In genomic region chr18:48161201-48161910, GRCh38 we compare ENCODE assay signal across 9 cellular contexts.
DNase-seq lines count a peak whose midpoint lies in the region; FAIRE-seq and TF ChIP-seq lines count a peak whose summit lies in the region.
"Had no signal": no experiment of that assay in that cellular context is flagged by ENCODE, and none has a peak within 500 bp of the region (broad histone marks: within the 10 kb centered on the region; RNA-seq: fewer than 3 reads in every experiment).

No MANE protein-coding gene starts in this region.

- WGBS in GM23248 (ENCODE audit: low coverage in 1 of 2, low lambda C conversion rate in 2 of 2, missing lambda C conversion rate in 2 of 2), 2 experiments, result 2 to 3% methylated on average over 14 to 50 of the region's 53 CpGs

- no peak for FAIRE-seq in D721Med (lab: Jason Lieb, UNC)
- FAIRE-seq: colon had no signal

- H3K4me2 ChIP-seq in GM23248 (ENCODE audit: unreplicated experiment), result peak overlapping the region; percentile 90

- no peaks in the 10 kb centered on the region for H4K20me1 ChIP-seq in GM23248 (ENCODE audit: insufficient read depth)

- H3K9me2 ChIP-seq in GM23248 (ENCODE audit: insufficient read depth), result no peaks in the 10 kb centered on the region

- H3K4me3 ChIP-seq in GM23248 (peak overlapping the region; percentile 80), MG63 (peak overlapping the region; percentile 62), astrocyte of the cerebellum (ENCODE audit: low read depth, low read length) (peak overlapping the region; percentile 50), uterus (peak overlapping the region; percentile 37 to 71)

- H3K9ac ChIP-seq in GM23248, result peak overlapping the region; percentile 86

- no peaks in the 10 kb centered on the region for H3K27me3 ChIP-seq in GM23248 (replicated peaks; ENCODE audit: insufficient read depth)
- no peaks in the 10 kb centered on the region for H3K27me3 ChIP-seq in MG63
- no peaks in the 10 kb centered on the region for H3K27me3 ChIP-seq in uterus

- H3K9me3 ChIP-seq in GM23248 (ENCODE audit: low read depth), result no peaks in the 10 kb centered on the region
- no peaks in the 10 kb centered on the region for H3K9me3 ChIP-seq in MG63
- H3K9me3 ChIP-seq in uterus, result no peaks in the 10 kb centered on the region

- TF ChIP-seq CTCF in D721Med (IDR thresholded peaks at IDR 0.05; ENCODE audit: insufficient read depth, missing control alignments) (no peak), astrocyte of the cerebellum (IDR thresholded peaks at IDR 0.05; ENCODE audit: low read depth, low read length, missing control alignments) (no peak), uterus (IDR thresholded peaks at IDR 0.05) (no peak)

- TF ChIP-seq POLR2A in uterus (IDR thresholded peaks at IDR 0.05), result peak in 1 of 2 donors; percentile 52

- DNase-seq in D721Med (ENCODE audit: insufficient read length, low spot score) (peak; percentile 91), GM23248 (peak; percentile 87), MG63 (peak; percentile 90), T1000 (lab: John Stamatoyannopoulos, UW) (peak; percentile 63), astrocyte of the cerebellum (ENCODE audit: low read depth) (no peak), hepatic stellate cell (ENCODE audit: low spot score) (peak; percentile 51), renal cortical epithelial cell (ENCODE audit: low read depth) (peak; percentile 69), uterus (peak; percentile 88 to 91)

- peak overlapping the region; percentile 69 for H3K27ac ChIP-seq in GM23248
- peak overlapping the region; percentile 86 to 96 for H3K27ac ChIP-seq in uterus

- H3K4me1 ChIP-seq in GM23248 (ENCODE audit: insufficient read depth) (0 out of 2 replicates have a peak, but pooled peaks cover 4% of the 10 kb centered on the region), uterus (peaks cover 5 to 8% of the 10 kb centered on the region in 2 donors)

- H2AFZ ChIP-seq in GM23248, result peak overlapping the region; percentile 84

- H3K79me2 ChIP-seq in GM23248 (ENCODE audit: insufficient read depth), result no peaks in the 10 kb centered on the region

- in situ Hi-C loops in GM23248 (cut with MboI), result no loop called here
- in situ Hi-C loops in astrocyte of the cerebellum (cut with HindIII; ENCODE audit: low sequenced_read_pairs), result no loop called here

- peaks cover 6% of the 10 kb centered on the region; the same call in 1 of the 2 replicates for H3F3A ChIP-seq in GM23248 (ENCODE audit: insufficient read depth)

- H3K36me3 ChIP-seq in GM23248 (ENCODE audit: low read depth), result no peaks in the 10 kb centered on the region
- no peaks in the 10 kb centered on the region for H3K36me3 ChIP-seq in MG63
- no peaks in the 10 kb centered on the region for H3K36me3 ChIP-seq in uterus

- intact Hi-C loops in uterus (cut with DNase I; ENCODE audit: low total_unique reads), result no loop called here
